2 cellular contexts compared by ENCODE assay signal in the genomic region with DNA sequence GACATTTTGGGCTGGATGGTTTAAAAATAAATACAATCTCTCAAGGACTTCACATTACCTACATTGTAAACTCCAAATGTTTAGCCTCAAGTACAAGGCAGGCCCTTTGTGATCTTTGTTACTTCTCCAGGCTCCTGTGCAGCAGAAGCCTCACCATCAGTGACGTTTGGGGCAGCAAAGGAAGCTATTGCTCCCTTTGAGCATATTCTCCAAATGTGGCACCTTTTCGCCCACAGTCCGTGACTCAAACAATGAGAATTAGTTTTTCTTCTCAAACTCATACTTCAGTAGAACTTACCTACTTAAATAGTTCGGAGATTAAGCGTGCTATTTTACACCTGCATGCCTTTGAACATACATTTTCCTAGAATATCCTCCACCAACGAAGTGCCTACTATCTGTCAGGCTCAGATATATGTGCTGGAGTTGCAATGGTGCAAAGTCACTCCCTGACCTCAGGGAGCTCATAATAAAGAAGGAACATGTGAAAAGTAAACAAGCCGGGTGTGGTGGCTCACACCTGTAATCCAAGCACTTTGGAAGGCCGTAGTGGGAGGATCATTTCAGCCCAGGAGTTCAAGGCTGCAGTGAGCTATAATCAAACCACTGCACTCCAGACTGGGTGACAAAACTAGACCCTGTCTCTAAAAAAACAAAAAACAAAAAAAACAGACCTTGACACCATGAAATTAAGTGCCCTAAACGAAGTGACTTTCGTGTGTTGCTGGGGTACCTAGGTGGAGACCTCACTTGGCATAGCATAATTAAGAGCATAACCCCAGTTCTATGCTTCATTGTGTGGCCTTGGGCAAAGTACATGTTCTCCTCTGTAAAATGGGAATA.
TF ChIP-seq lines count a peak whose summit lies in the region.

No MANE protein-coding gene starts in this region.

TF ChIP-seq in SK-N-SH, 30 proteins besides CTCF, POLR2A, EP300 and RAD21 (continued from another document):
- no peak for TF ChIP-seq FOXM1 (IDR thresholded peaks at IDR 0.05; ENCODE audit: low read depth)
- no peak for TF ChIP-seq RCOR1 (IDR thresholded peaks at IDR 0.05; ENCODE audit: low read length)

TF ChIP-seq in SK-N-SH treated with all-trans-retinoic acid at 6 μM for 48 hours, 23 proteins besides CTCF, POLR2A, EP300 and RAD21 (continued from another document):
- TF ChIP-seq, protein P1, sequence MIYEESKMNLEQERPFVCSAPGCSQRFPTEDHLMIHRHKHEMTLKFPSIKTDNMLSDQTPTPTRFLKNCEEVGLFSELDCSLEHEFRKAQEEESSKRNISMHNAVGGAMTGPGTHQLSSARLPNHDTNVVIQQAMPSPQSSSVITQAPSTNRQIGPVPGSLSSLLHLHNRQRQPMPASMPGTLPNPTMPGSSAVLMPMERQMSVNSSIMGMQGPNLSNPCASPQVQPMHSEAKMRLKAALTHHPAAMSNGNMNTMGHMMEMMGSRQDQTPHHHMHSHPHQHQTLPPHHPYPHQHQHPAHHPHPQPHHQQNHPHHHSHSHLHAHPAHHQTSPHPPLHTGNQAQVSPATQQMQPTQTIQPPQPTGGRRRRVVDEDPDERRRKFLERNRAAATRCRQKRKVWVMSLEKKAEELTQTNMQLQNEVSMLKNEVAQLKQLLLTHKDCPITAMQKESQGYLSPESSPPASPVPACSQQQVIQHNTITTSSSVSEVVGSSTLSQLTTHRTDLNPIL (CRISPR knock-in tag; IDR thresholded peaks at IDR 0.05; ENCODE audit: low read depth), result no peak
- no peak for TF ChIP-seq ISL1 (CRISPR knock-in tag; IDR thresholded peaks at IDR 0.05)
